ENCODE assay signal across 35 cellular contexts in the genomic region with DNA sequence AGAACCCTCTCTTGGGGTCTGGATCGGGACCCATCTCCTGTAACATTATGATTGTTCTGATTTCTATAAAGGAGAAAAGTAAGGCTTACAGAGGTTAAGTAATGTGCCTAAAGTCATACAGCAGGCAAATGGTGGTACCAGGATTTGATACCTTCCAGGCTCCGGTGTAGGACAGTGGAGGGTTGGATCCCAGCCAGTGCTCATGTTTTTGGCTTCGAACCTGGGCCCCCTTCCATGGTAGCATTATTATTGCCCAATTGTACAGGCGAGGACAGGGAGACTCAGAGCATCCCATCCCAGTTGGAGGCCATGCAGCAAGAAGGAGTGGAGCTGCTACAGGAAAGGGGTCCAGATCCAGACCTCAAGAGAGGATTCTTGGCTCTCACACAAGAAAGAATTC.
"Had no signal": no experiment of that assay in that cellular context is flagged by ENCODE, and none has a peak within 500 bp of the region (broad histone marks: within the 10 kb centered on the region; RNA-seq: fewer than 3 reads in every experiment).

No MANE protein-coding gene starts in this region.

- H3K4me1 Mint-ChIP-seq: activated B cell treated with CpG ODN at 0.5 μM for 24 hours; activated CD8-positive, alpha-beta memory T cell treated with anti-CD3 and anti-CD28 coated beads, Interleukin-2, amount 10 ng/mL, durations not matched to agents 7 days and 5 days; activated naive CD4-positive, alpha-beta T cell treated with anti-CD3 and anti-CD28 coated beads, Interleukin-2, amount 50 U/mL, for 24 hours; activated naive CD8-positive, alpha-beta T cell treated with anti-CD3 and anti-CD28 coated beads for 36 hours; activated naive CD8-positive, alpha-beta T cell treated with anti-CD3 and anti-CD28 coated beads, Interleukin-2, amount 50 U/mL, for 24 hours had no signal

- H3K9me3 ChIP-seq: adrenal gland, body of pancreas, esophagus muscularis mucosa, gastroesophageal sphincter, heart right ventricle had no signal

- H3K4me3 Mint-ChIP-seq: activated B cell treated with CpG ODN at 0.5 μM for 24 hours; activated CD4-positive, alpha-beta memory T cell treated with anti-CD3 and anti-CD28 coated beads for 36 hours; activated CD8-positive, alpha-beta memory T cell treated with anti-CD3 and anti-CD28 coated beads, Interleukin-2, amount 10 ng/mL, durations not matched to agents 7 days and 5 days; activated CD8-positive, alpha-beta T cell treated with anti-CD3 and anti-CD28 coated beads, Interleukin-2, amount 10 ng/mL, durations not matched to agents 7 days and 5 days; activated naive CD4-positive, alpha-beta T cell treated with anti-CD3 and anti-CD28 coated beads for 36 hours; activated naive CD4-positive, alpha-beta T cell treated with anti-CD3 and anti-CD28 coated beads, Interleukin-2, amount 50 U/mL, for 24 hours; activated naive CD8-positive, alpha-beta T cell treated with anti-CD3 and anti-CD28 coated beads for 36 hours; activated naive CD8-positive, alpha-beta T cell treated with anti-CD3 and anti-CD28 coated beads, Interleukin-2, amount 50 U/mL, for 24 hours; activated T-helper 1 cell treated with anti-CD3 and anti-CD28 coated beads, Interleukin-12 subunit alpha, Interleukin-12 subunit beta, Interleukin-2, Interleukin-4 antibody, amounts not matched to agents 30 ng/mL and 10 ng/mL and 1 ng/mL, durations not matched to agents 14 hours and 24 hours and 36 hours; effector memory CD8-positive, alpha-beta T cell; T-helper 1 cell treated with Interleukin-12 subunit alpha and Interleukin-12 subunit beta and Interleukin-4 antibody, amounts not matched to agents 30 μg/mL and 1 μg/mL, for 36 hours; T-helper 2 cell treated with Interferon-gamma antibody and Interleukin-4, amounts not matched to agents 5 μg/mL and 100 μg/mL, for 36 hours had no signal

- ATAC-seq: activated CD4-positive, CD25-positive, alpha-beta regulatory T cell treated with anti-CD3 and anti-CD28 coated beads, Interleukin-2, amount 50 U/mL, for 24 hours; activated CD8-positive, alpha-beta memory T cell treated with anti-CD3 and anti-CD28 coated beads, Interleukin-2, amount 10 ng/mL, durations not matched to agents 7 days and 5 days; activated CD8-positive, alpha-beta T cell treated with anti-CD3 and anti-CD28 coated beads, Interleukin-2, amount 10 ng/mL, durations not matched to agents 7 days and 5 days; activated naive CD8-positive, alpha-beta T cell treated with anti-CD3 and anti-CD28 coated beads, Interleukin-2, amount 50 U/mL, for 24 hours; body of pancreas; effector memory CD8-positive, alpha-beta T cell; foreskin keratinocyte; gastroesophageal sphincter; heart right ventricle had no signal

- H3K4me3 ChIP-seq: adrenal gland, body of pancreas, esophagus muscularis mucosa, gastroesophageal sphincter, heart right ventricle had no signal

- H3K27ac ChIP-seq: adrenal gland, body of pancreas, esophagus muscularis mucosa, foreskin keratinocyte, gastroesophageal sphincter, heart right ventricle, WERI-Rb-1 had no signal

- H3K36me3 Mint-ChIP-seq: activated CD4-positive, alpha-beta memory T cell treated with anti-CD3 and anti-CD28 coated beads for 36 hours; activated CD8-positive, alpha-beta memory T cell treated with anti-CD3 and anti-CD28 coated beads, Interleukin-2, amount 10 ng/mL, durations not matched to agents 7 days and 5 days; activated naive CD4-positive, alpha-beta T cell treated with anti-CD3 and anti-CD28 coated beads, Interleukin-2, amount 50 U/mL, for 24 hours; activated naive CD8-positive, alpha-beta T cell treated with anti-CD3 and anti-CD28 coated beads for 36 hours had no signal

- H3K27ac Mint-ChIP-seq: activated B cell treated with CpG ODN at 0.5 μM for 24 hours; activated CD4-positive, alpha-beta memory T cell treated with anti-CD3 and anti-CD28 coated beads for 36 hours; activated CD8-positive, alpha-beta memory T cell treated with anti-CD3 and anti-CD28 coated beads, Interleukin-2, amount 10 ng/mL, durations not matched to agents 7 days and 5 days; activated CD8-positive, alpha-beta T cell treated with anti-CD3 and anti-CD28 coated beads, Interleukin-2, amount 10 ng/mL, durations not matched to agents 7 days and 5 days; activated naive CD4-positive, alpha-beta T cell treated with anti-CD3 and anti-CD28 coated beads for 36 hours; activated naive CD4-positive, alpha-beta T cell treated with anti-CD3 and anti-CD28 coated beads, Interleukin-2, amount 50 U/mL, for 24 hours; activated naive CD8-positive, alpha-beta T cell treated with anti-CD3 and anti-CD28 coated beads for 36 hours; activated naive CD8-positive, alpha-beta T cell treated with anti-CD3 and anti-CD28 coated beads, Interleukin-2, amount 50 U/mL, for 24 hours; activated T-helper 1 cell treated with anti-CD3 and anti-CD28 coated beads, Interleukin-12 subunit alpha, Interleukin-12 subunit beta, Interleukin-2, Interleukin-4 antibody, amounts not matched to agents 30 ng/mL and 10 ng/mL and 1 ng/mL, durations not matched to agents 14 hours and 24 hours and 36 hours; activated T-helper 2 cell treated with anti-CD3 and anti-CD28 coated beads, Interferon-gamma antibody, Interleukin-2, Interleukin-4, amounts not matched to agents 10 μg/mL and 5 μg/mL and 100 μg/mL, durations not matched to agents 14 hours and 24 hours and 36 hours; effector memory CD8-positive, alpha-beta T cell; T-helper 1 cell treated with Interleukin-12 subunit alpha and Interleukin-12 subunit beta and Interleukin-4 antibody, amounts not matched to agents 30 μg/mL and 1 μg/mL, for 36 hours; T-helper 2 cell treated with Interferon-gamma antibody and Interleukin-4, amounts not matched to agents 5 μg/mL and 100 μg/mL, for 36 hours had no signal

- H3K4me1 ChIP-seq: adrenal gland, body of pancreas, gastroesophageal sphincter, heart right ventricle had no signal

- H3K36me3 ChIP-seq: adrenal gland, esophagus muscularis mucosa, gastroesophageal sphincter, heart right ventricle, WERI-Rb-1 had no signal

- DNase-seq: activated B cell treated with CpG ODN at 0.5 μM for 24 hours; activated CD4-positive, alpha-beta memory T cell treated with anti-CD3 and anti-CD28 coated beads for 36 hours; activated CD4-positive, alpha-beta T cell treated with anti-CD3 and anti-CD28 coated beads for 48 hours; activated CD4-positive, alpha-beta T cell treated with anti-CD3 and anti-CD28 coated beads, Interleukin-2, amount 50 U/mL, for 1 hour; activated CD8-positive, alpha-beta memory T cell treated with anti-CD3 and anti-CD28 coated beads, Interleukin-2, amount 10 ng/mL, durations not matched to agents 7 days and 5 days; activated CD8-positive, alpha-beta memory T cell treated with anti-CD3 and anti-CD28 coated beads, Interleukin-2, amount 50 U/mL, for 4 hours; activated CD8-positive, alpha-beta T cell treated with anti-CD3 and anti-CD28 coated beads, Interleukin-2, amount 10 ng/mL, durations not matched to agents 7 days and 5 days; activated effector memory CD4-positive, alpha-beta T cell treated with anti-CD3 and anti-CD28 coated beads, Interleukin-2, amount 50 U/mL, for 16 hours; activated naive CD4-positive, alpha-beta T cell treated with anti-CD3 and anti-CD28 coated beads for 36 hours; activated naive CD8-positive, alpha-beta T cell treated with anti-CD3 and anti-CD28 coated beads for 36 hours; activated naive CD8-positive, alpha-beta T cell treated with anti-CD3 and anti-CD28 coated beads, Interleukin-2, amount 50 U/mL, for 24 hours; activated T-cell treated with anti-CD3 and anti-CD28 coated beads, Interleukin-2, amount 50 U/mL, for 1 hour; activated T-cell treated with anti-CD3 and anti-CD28 coated beads, Interleukin-2, amount 50 U/mL, for 48 hours; adrenal gland; amygdala; aorta; body of pancreas; caudate nucleus; cortex of kidney; dermis blood vessel endothelial cell; effector CD4-positive, alpha-beta T cell; effector memory CD8-positive, alpha-beta T cell; erythroblast; foreskin keratinocyte; heart right ventricle; T1000; WERI-Rb-1 had no signal

- H3K27me3 ChIP-seq: body of pancreas had no signal

- H3K9me3 Mint-ChIP-seq: activated naive CD4-positive, alpha-beta T cell treated with anti-CD3 and anti-CD28 coated beads for 36 hours; activated naive CD4-positive, alpha-beta T cell treated with anti-CD3 and anti-CD28 coated beads, Interleukin-2, amount 50 U/mL, for 24 hours; activated naive CD8-positive, alpha-beta T cell treated with anti-CD3 and anti-CD28 coated beads for 36 hours; activated naive CD8-positive, alpha-beta T cell treated with anti-CD3 and anti-CD28 coated beads, Interleukin-2, amount 50 U/mL, for 24 hours; activated T-helper 1 cell treated with anti-CD3 and anti-CD28 coated beads, Interleukin-12 subunit alpha, Interleukin-12 subunit beta, Interleukin-2, Interleukin-4 antibody, amounts not matched to agents 30 ng/mL and 10 ng/mL and 1 ng/mL, durations not matched to agents 14 hours and 24 hours and 36 hours; activated T-helper 2 cell treated with anti-CD3 and anti-CD28 coated beads, Interferon-gamma antibody, Interleukin-2, Interleukin-4, amounts not matched to agents 10 μg/mL and 5 μg/mL and 100 μg/mL, durations not matched to agents 14 hours and 24 hours and 36 hours; T-helper 1 cell treated with Interleukin-12 subunit alpha and Interleukin-12 subunit beta and Interleukin-4 antibody, amounts not matched to agents 30 μg/mL and 1 μg/mL, for 36 hours; T-helper 2 cell treated with Interferon-gamma antibody and Interleukin-4, amounts not matched to agents 5 μg/mL and 100 μg/mL, for 36 hours had no signal
